In genomic region chrX:15998350-15998749, GRCh38 we compare ENCODE assay signal across 29 cellular contexts.
"Had no signal": no experiment of that assay in that cellular context is flagged by ENCODE, and none has a peak within 500 bp of the region (broad histone marks: within the 10 kb centered on the region; RNA-seq: fewer than 3 reads in every experiment).

No MANE protein-coding gene starts in this region.

- H3K27ac Mint-ChIP-seq: activated CD8-positive, alpha-beta T cell treated with anti-CD3 and anti-CD28 coated beads for 36 hours; activated T-helper 17 cell treated with anti-CD3 and anti-CD28 coated beads, Interleukin-2, amount 50 U/mL, for 72 hours; effector memory CD8-positive, alpha-beta T cell; nephron; progenitor cell of endocrine pancreas; stimulated activated effector memory CD8-positive, alpha-beta T cell treated with anti-CD3 and anti-CD28 coated beads, Interleukin-12 subunit alpha, Interleukin-12 subunit beta, amount 100 ng/mL, for 72 hours; stimulated activated naive CD8-positive, alpha-beta T cell treated with anti-CD3 and anti-CD28 coated beads, Interleukin-15, Interleukin-2, amounts not matched to agents 100 ng/mL and 50 ng/mL, for 24 hours; type B pancreatic cell had no signal

- H3K27me3 Mint-ChIP-seq: progenitor cell of endocrine pancreas, type B pancreatic cell had no signal

- H2AFZ ChIP-seq: hepatocyte had no signal

- H3K79me2 ChIP-seq: hepatocyte had no signal

- H3K36me3 Mint-ChIP-seq: stimulated activated effector memory CD8-positive, alpha-beta T cell treated with anti-CD3 and anti-CD28 coated beads, Interleukin-12 subunit alpha, Interleukin-12 subunit beta, amount 100 ng/mL, for 72 hours; type B pancreatic cell had no signal

- H3K9me3 ChIP-seq: left ventricle myocardium inferior, mucosa of descending colon, neutrophil, sigmoid colon, uterus had no signal

- FAIRE-seq: small intestine had no signal

- H3K4me2 ChIP-seq: hepatocyte had no signal

- ATAC-seq: activated CD8-positive, alpha-beta T cell treated with anti-CD3 and anti-CD28 coated beads for 36 hours; activated T-cell treated with anti-CD3 and anti-CD28 coated beads, Interleukin-2, amount 50 U/mL, for 4 hours; activated T-helper 17 cell treated with anti-CD3 and anti-CD28 coated beads, Interleukin-2, amount 50 U/mL, for 72 hours; effector memory CD8-positive, alpha-beta T cell; gastrocnemius medialis; mucosa of descending colon; stimulated activated effector memory CD8-positive, alpha-beta T cell treated with anti-CD3 and anti-CD28 coated beads, Interleukin-12 subunit alpha, Interleukin-12 subunit beta, amount 100 ng/mL, for 72 hours had no signal

- H3K4me3 Mint-ChIP-seq: activated CD8-positive, alpha-beta T cell treated with anti-CD3 and anti-CD28 coated beads for 36 hours; activated T-cell treated with anti-CD3 and anti-CD28 coated beads, Interleukin-2, amount 50 U/mL, for 4 hours; activated T-helper 17 cell treated with anti-CD3 and anti-CD28 coated beads, Interleukin-2, amount 50 U/mL, for 72 hours; effector memory CD8-positive, alpha-beta T cell; nephron; stimulated activated effector memory CD8-positive, alpha-beta T cell treated with anti-CD3 and anti-CD28 coated beads, Interleukin-12 subunit alpha, Interleukin-12 subunit beta, amount 100 ng/mL, for 72 hours; stimulated activated naive CD8-positive, alpha-beta T cell treated with anti-CD3 and anti-CD28 coated beads, Interleukin-15, Interleukin-2, amounts not matched to agents 100 ng/mL and 50 ng/mL, for 24 hours; type B pancreatic cell had no signal

- DNase-seq: activated CD4-positive, alpha-beta T cell treated with anti-CD3 and anti-CD28 coated beads, Interleukin-2, amount 50 U/mL, for 1 hour; activated CD8-positive, alpha-beta T cell treated with anti-CD3 and anti-CD28 coated beads for 36 hours; activated gamma-delta T cell treated with Interleukin-2 at 50 U/mL for 16 hours; activated naive CD4-positive, alpha-beta T cell treated with anti-CD3 and anti-CD28 coated beads, Interleukin-2, amount 50 U/mL, for 16 hours; activated T-cell treated with anti-CD3 and anti-CD28 coated beads, Interleukin-2, amount 50 U/mL, for 4 hours; amniotic stem cell; brain microvascular endothelial cell; cortex of kidney; effector memory CD8-positive, alpha-beta T cell; erythroblast; gastrocnemius medialis; glutamatergic neuron; islet precursor cell; left ventricle myocardium inferior; mucosa of descending colon; retina; sigmoid colon; small intestine; stimulated activated CD4-positive, alpha-beta T cell treated with anti-CD3 and anti-CD28 coated beads, Interleukin-4, amount 100 ng/mL, for 24 hours; uterus had no signal

- H3K4me1 ChIP-seq: gastrocnemius medialis, left ventricle myocardium inferior, sigmoid colon, uterus had no signal

- H3K36me3 ChIP-seq: brain microvascular endothelial cell, gastrocnemius medialis, left ventricle myocardium inferior, neutrophil, sigmoid colon, uterus had no signal

- H3K9me3 Mint-ChIP-seq: activated CD8-positive, alpha-beta T cell treated with anti-CD3 and anti-CD28 coated beads for 36 hours; activated T-helper 17 cell treated with anti-CD3 and anti-CD28 coated beads, Interleukin-2, amount 50 U/mL, for 72 hours; effector memory CD8-positive, alpha-beta T cell; stimulated activated naive CD8-positive, alpha-beta T cell treated with anti-CD3 and anti-CD28 coated beads, Interleukin-15, Interleukin-2, amounts not matched to agents 100 ng/mL and 50 ng/mL, for 24 hours; type B pancreatic cell had no signal

- H3K4me1 Mint-ChIP-seq: activated T-helper 17 cell treated with anti-CD3 and anti-CD28 coated beads, Interleukin-2, amount 50 U/mL, for 72 hours; nephron; stimulated activated effector memory CD8-positive, alpha-beta T cell treated with anti-CD3 and anti-CD28 coated beads, Interleukin-12 subunit alpha, Interleukin-12 subunit beta, amount 100 ng/mL, for 72 hours had no signal

- H3K4me3 ChIP-seq: gastrocnemius medialis, hepatocyte, left ventricle myocardium inferior, lung, mucosa of descending colon, sigmoid colon, uterus had no signal

- H3K27ac ChIP-seq: brain microvascular endothelial cell, gastrocnemius medialis, hepatocyte, left ventricle myocardium inferior, neutrophil, sigmoid colon, uterus had no signal
